1 cellular context compared by ENCODE assay signal in genomic region chr19:7542556-7543348, GRCh38.
A peak's percentile ranks its signal among the peaks of the same experiment; 100 is the strongest.
TF ChIP-seq lines count a peak whose summit lies in the region.

No MANE protein-coding gene starts in this region.

TF ChIP-seq in HEK293, 187 proteins besides CTCF, POLR2A, EP300 and RAD21:
- TF ChIP-seq ZNF701 (tag by site-specific recombination; IDR thresholded peaks at IDR 0.05) (no peak), ZNF521 (tag by site-specific recombination; IDR thresholded peaks at IDR 0.05) (no peak), ZNF510 (tag by site-specific recombination; IDR thresholded peaks at IDR 0.05; ENCODE audit: insufficient replicate concordance) (no peak), GLIS1 (tag by site-specific recombination; IDR thresholded peaks at IDR 0.05) (no peak), ZBTB11 (tag by site-specific recombination; conservative IDR thresholded peaks at IDR 0.05; ENCODE audit: low read depth) (no peak), ZNF501 (tag by site-specific recombination; IDR thresholded peaks at IDR 0.05) (no peak), ZNF580 (tag by site-specific recombination; IDR thresholded peaks at IDR 0.05) (no peak), ZNF639 (tag by site-specific recombination; IDR thresholded peaks at IDR 0.05) (no peak), BCL11B (tag by site-specific recombination; IDR thresholded peaks at IDR 0.05; ENCODE audit: low read depth) (peak; percentile 79; the same call in 1 of the 2 replicates), ZNF677 (tag by site-specific recombination; IDR thresholded peaks at IDR 0.05) (no peak), KLF16 (tag by site-specific recombination; IDR thresholded peaks at IDR 0.05) (no peak), ZSCAN23 (tag by site-specific recombination; IDR thresholded peaks at IDR 0.05) (no peak), BCL11A (tag by site-specific recombination; IDR thresholded peaks at IDR 0.05; ENCODE audit: low read depth) (0 out of 2 replicates have a peak, but pooled peaks have one; percentile 76), WT1 (tag by site-specific recombination; IDR thresholded peaks at IDR 0.05) (no peak)
